Comparison of ENCODE assay signal across 8 cellular contexts in genomic region chr19:10416083-10416379, GRCh38. TPM values are rescaled to one million over a fixed set of nuclear protein-coding genes. Genes with fewer than 3 reads are reported as not detected.
DNase-seq lines count a peak whose midpoint lies in the region; ATAC-seq lines count a peak whose summit lies in the region.

No MANE protein-coding gene starts in this region.

- peaks cover 31 to 35% (median 34%) of the 10 kb centered on the region in 5 donors for H3K27me3 ChIP-seq in subcutaneous abdominal adipose tissue (ENCODE audit: control insufficient read depth in 5 of 5, insufficient read depth in 4 of 5, low read length in 5 of 5)

- H3K4me1 ChIP-seq in subcutaneous abdominal adipose tissue (ENCODE audit: control insufficient read depth in 5 of 5, insufficient read depth in 5 of 5, low read length in 5 of 5), result peaks cover 0 to 33% (median 26%) of the 10 kb centered on the region in 5 donors

- H3K9ac ChIP-seq in subcutaneous abdominal adipose tissue (ENCODE audit: low read length in 5 of 5), result peak overlapping the region in 4 of 5 donors; percentile 6 to 77 (median 69)

- peaks cover 18% of the 10 kb centered on the region for H3K36me3 Mint-ChIP-seq in activated CD4-positive, alpha-beta T cell treated with anti-CD3 and anti-CD28 coated beads, Interleukin-2, amount 10 ng/mL, durations not matched to agents 24 days and 14 days (ENCODE audit: low read depth)
- H3K36me3 Mint-ChIP-seq in activated T-helper 17 cell treated with anti-CD3 and anti-CD28 coated beads, Interleukin-2, amount 50 U/mL, for 72 hours (ENCODE audit: low read depth), result peaks cover 14% of the 10 kb centered on the region
- H3K36me3 Mint-ChIP-seq in immature natural killer cell, result peaks cover 0 to 5% (median 0%) of the 10 kb centered on the region in 3 donors

- H3K9me3 ChIP-seq in subcutaneous abdominal adipose tissue (ENCODE audit: control insufficient read depth in 5 of 5, low read length in 5 of 5), result no peaks in the 10 kb centered on the region

- H3K27me3 Mint-ChIP-seq in activated CD4-positive, alpha-beta T cell treated with anti-CD3 and anti-CD28 coated beads, Interleukin-2, amount 10 ng/mL, durations not matched to agents 24 days and 14 days, result peaks cover 8% of the 10 kb centered on the region
- H3K27me3 Mint-ChIP-seq in activated T-helper 17 cell treated with anti-CD3 and anti-CD28 coated beads, Interleukin-2, amount 50 U/mL, for 72 hours, result peaks cover 23% of the 10 kb centered on the region
- peaks cover 25 to 44% (median 38%) of the 10 kb centered on the region in 3 donors for H3K27me3 Mint-ChIP-seq in immature natural killer cell (ENCODE audit: low read depth in 3 of 3)

- no peak for ATAC-seq in activated T-helper 17 cell treated with anti-CD3 and anti-CD28 coated beads, Interleukin-2, amount 50 U/mL, for 72 hours (replicated peaks)
- no peak for ATAC-seq in HG03039 (IDR thresholded peaks at IDR 0.05; ENCODE audit: unreplicated experiment)

- no peaks in the 10 kb centered on the region for H3K36me3 ChIP-seq in subcutaneous abdominal adipose tissue (ENCODE audit: control insufficient read depth in 5 of 5, insufficient read depth in 5 of 5, low read length in 5 of 5)

- H3K4me3 ChIP-seq in subcutaneous abdominal adipose tissue (ENCODE audit: low read depth in 1 of 5, low read length in 5 of 5), result peak overlapping the region; percentile 63 to 77 (median 64)

- intact Hi-C loops in activated CD4-positive, alpha-beta T cell treated with anti-CD3 and anti-CD28 coated beads, Interleukin-2, amount 10 ng/mL, durations not matched to agents 24 days and 14 days (cut with micrococcal nuclease), result loop anchor here (1.0 to 5.0 kb wide), 4 partner anchors 8 to 236 kb away; partner anchors contain the start of genes CDKN2D, ILF3 and KRI1

- H3K27ac Mint-ChIP-seq in activated CD4-positive, alpha-beta T cell treated with anti-CD3 and anti-CD28 coated beads, Interleukin-2, amount 10 ng/mL, durations not matched to agents 24 days and 14 days, result peak overlapping the region; percentile 96
- H3K27ac Mint-ChIP-seq in activated T-helper 17 cell treated with anti-CD3 and anti-CD28 coated beads, Interleukin-2, amount 50 U/mL, for 72 hours, result no peak overlapping the region
- H3K27ac Mint-ChIP-seq in immature natural killer cell, result peak overlapping the region; percentile 81 to 98 (median 95)

- no peaks in the 10 kb centered on the region for H3K9me3 Mint-ChIP-seq in activated CD4-positive, alpha-beta T cell treated with anti-CD3 and anti-CD28 coated beads, Interleukin-2, amount 10 ng/mL, durations not matched to agents 24 days and 14 days
- no peaks in the 10 kb centered on the region for H3K9me3 Mint-ChIP-seq in activated T-helper 17 cell treated with anti-CD3 and anti-CD28 coated beads, Interleukin-2, amount 50 U/mL, for 72 hours
- no peaks in the 10 kb centered on the region for H3K9me3 Mint-ChIP-seq in immature natural killer cell

- peak overlapping the region; percentile 86 for H3K4me3 Mint-ChIP-seq in activated CD4-positive, alpha-beta T cell treated with anti-CD3 and anti-CD28 coated beads, Interleukin-2, amount 10 ng/mL, durations not matched to agents 24 days and 14 days
- peak overlapping the region; percentile 56 for H3K4me3 Mint-ChIP-seq in activated T-helper 17 cell treated with anti-CD3 and anti-CD28 coated beads, Interleukin-2, amount 50 U/mL, for 72 hours
- peak overlapping the region; percentile 75 to 85 (median 85) for H3K4me3 Mint-ChIP-seq in immature natural killer cell

- H3K4me1 Mint-ChIP-seq in activated CD4-positive, alpha-beta T cell treated with anti-CD3 and anti-CD28 coated beads, Interleukin-2, amount 10 ng/mL, durations not matched to agents 24 days and 14 days, result peaks cover 55% of the 10 kb centered on the region
- peaks cover 20% of the 10 kb centered on the region for H3K4me1 Mint-ChIP-seq in activated T-helper 17 cell treated with anti-CD3 and anti-CD28 coated beads, Interleukin-2, amount 50 U/mL, for 72 hours
- peaks cover 61 to 64% of the 10 kb centered on the region in 2 donors for H3K4me1 Mint-ChIP-seq in immature natural killer cell

- H3K27ac ChIP-seq in subcutaneous abdominal adipose tissue (ENCODE audit: low read depth, low read length), result no peak overlapping the region

- no peak for DNase-seq in activated CD4-positive, alpha-beta T cell treated with anti-CD3 and anti-CD28 coated beads, Interleukin-2, amount 10 ng/mL, durations not matched to agents 24 days and 14 days
- DNase-seq in activated CD4-positive, alpha-beta T cell treated with anti-CD3 and anti-CD28 coated beads for 48 hours, result no peak
- DNase-seq in immature natural killer cell (no peak), HCEC 1CT (no peak), SW 1271 (lab: John Stamatoyannopoulos, UW) (no peak)

RNA-seq across cellular contexts. Expression of gene PDE4A, which starts 4.3 kb away (rescaled TPM):
- 55.3 and 58.0 TPM in 2 replicates for total RNA-seq in activated CD4-positive, alpha-beta T cell treated with anti-CD3 and anti-CD28 coated beads, Interleukin-2, amount 10 ng/mL, durations not matched to agents 24 days and 14 days
- 1 to 10 TPM; 9.0 to 9.1 TPM for total RNA-seq in activated T-helper 17 cell treated with anti-CD3 and anti-CD28 coated beads, Interleukin-2, amount 50 U/mL, for 72 hours
- polyA plus RNA-seq in immature natural killer cell, result 10 to 100 TPM; 10.4 to 22.6 (median 11.1) TPM

RNA-seq across cellular contexts. Expression of gene CDC37, which starts 12.7 kb away (rescaled TPM):
- total RNA-seq in activated CD4-positive, alpha-beta T cell treated with anti-CD3 and anti-CD28 coated beads, Interleukin-2, amount 10 ng/mL, durations not matched to agents 24 days and 14 days, result 304 and 310 TPM in 2 replicates
- total RNA-seq in activated T-helper 17 cell treated with anti-CD3 and anti-CD28 coated beads, Interleukin-2, amount 50 U/mL, for 72 hours, result 100 to 1,000 TPM; 140 to 226 TPM
- polyA plus RNA-seq in immature natural killer cell, result 100 to 1,000 TPM in 1 of 3 donors, 10 to 100 TPM in 2; 46.5 to 100 (median 62.7) TPM

RNA-seq across cellular contexts. Expression of gene TYK2, which starts 35.7 kb away (rescaled TPM):
- total RNA-seq in activated CD4-positive, alpha-beta T cell treated with anti-CD3 and anti-CD28 coated beads, Interleukin-2, amount 10 ng/mL, durations not matched to agents 24 days and 14 days, result 244 and 255 TPM in 2 replicates
- 100 to 1,000 TPM; 221 to 245 TPM for total RNA-seq in activated T-helper 17 cell treated with anti-CD3 and anti-CD28 coated beads, Interleukin-2, amount 50 U/mL, for 72 hours
- polyA plus RNA-seq in immature natural killer cell, result 100 to 1,000 TPM in 1 of 3 donors, 10 to 100 TPM in 2; 33.6 to 105 (median 40.6) TPM
